ENCODE assay signal across 24 cellular contexts in the genomic region with DNA sequence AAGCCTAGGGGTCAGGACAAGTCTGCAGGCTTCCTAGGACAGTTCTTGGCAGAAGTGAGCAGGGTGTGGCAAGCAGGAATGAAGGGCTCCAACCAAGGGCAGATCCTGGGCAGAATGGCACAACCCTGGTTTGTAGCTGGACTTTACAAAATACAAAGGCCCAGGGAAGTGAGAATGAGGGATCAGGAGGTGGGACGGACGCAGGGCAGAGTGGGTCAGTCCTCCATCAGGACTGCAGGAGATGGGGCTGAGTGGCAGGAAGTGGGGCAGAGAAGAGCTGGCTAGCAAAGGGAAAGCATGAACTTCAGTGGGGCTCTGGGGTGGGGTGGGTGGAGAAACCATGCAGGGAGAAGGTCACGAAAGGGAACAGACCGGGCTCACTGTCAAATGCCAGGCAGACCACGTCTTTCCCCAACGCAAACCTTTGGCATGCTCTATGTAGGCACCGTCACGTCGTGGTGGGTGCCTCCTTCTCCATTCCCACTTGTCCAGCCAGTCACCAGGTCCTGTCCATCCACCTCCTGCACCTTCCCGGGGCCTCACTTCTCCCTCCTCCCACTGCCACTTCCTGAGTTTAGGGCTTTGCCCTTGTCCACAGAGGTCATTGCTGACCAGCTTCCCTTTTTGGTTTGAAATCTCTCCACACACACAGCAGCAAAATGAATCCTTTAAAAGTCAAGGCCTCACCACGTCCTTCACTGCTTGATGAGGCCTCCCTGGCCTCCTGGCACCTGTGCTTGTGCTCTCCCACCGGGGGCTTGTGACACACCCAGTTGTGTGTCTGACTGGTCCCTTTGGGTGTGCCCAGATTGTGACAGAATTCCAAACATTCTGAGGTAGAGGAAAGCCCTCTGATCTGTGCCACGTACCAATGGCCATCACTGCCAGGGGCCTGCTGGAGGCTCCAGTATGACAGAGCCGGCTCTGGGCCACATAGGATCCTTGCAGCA. TPM values are rescaled to one million over a fixed set of nuclear protein-coding genes. Genes with fewer than 3 reads are reported as not detected.
A peak's percentile ranks its signal among the peaks of the same experiment; 100 is the strongest.
DNase-seq lines count a peak whose midpoint lies in the region; ATAC-seq and TF ChIP-seq lines count a peak whose summit lies in the region.
"Had no signal": no experiment of that assay in that cellular context is flagged by ENCODE, and none has a peak within 500 bp of the region (broad histone marks: within the 10 kb centered on the region; RNA-seq: fewer than 3 reads in every experiment).

No MANE protein-coding gene starts in this region.

- intact Hi-C loops in sciatic nerve (cut with DNase I): loop anchor here (10.0 kb wide), 2 partner anchors 84 to 164 kb away; no protein-coding TSS in a partner anchor

- H3K9me3 Mint-ChIP-seq in HFFc6: no peaks in the 10 kb centered on the region
- H3K9me3 Mint-ChIP-seq in central memory CD8-positive, alpha-beta T cell: no peaks in the 10 kb centered on the region

- peaks cover 14% of the 10 kb centered on the region for H3K4me1 Mint-ChIP-seq in HFFc6 (ENCODE audit: low read depth)
- no peaks in the 10 kb centered on the region for H3K4me1 Mint-ChIP-seq in central memory CD8-positive, alpha-beta T cell

- peaks cover 2% of the 10 kb centered on the region for H3K27me3 Mint-ChIP-seq in HFFc6 (ENCODE audit: insufficient read depth)
- no peaks in the 10 kb centered on the region for H3K27me3 Mint-ChIP-seq in central memory CD8-positive, alpha-beta T cell
- H3K27me3 Mint-ChIP-seq: activated naive CD8-positive, alpha-beta T cell; naive thymus-derived CD4-positive, alpha-beta T cell had no signal

- peak overlapping the region; percentile 51 for H3K27ac Mint-ChIP-seq in HFFc6
- peak overlapping the region; percentile 66 for H3K27ac Mint-ChIP-seq in central memory CD8-positive, alpha-beta T cell (ENCODE audit: low read depth)
- H3K27ac Mint-ChIP-seq: activated naive CD8-positive, alpha-beta T cell; activated T-helper 2 cell treated with anti-CD3 and anti-CD28 coated beads, Interferon-gamma antibody, Interleukin-2, Interleukin-4, amounts not matched to agents 10 μg/mL and 5 μg/mL and 100 μg/mL, durations not matched to agents 14 hours and 24 hours and 36 hours had no signal

- DNase-seq in CD1c-positive myeloid dendritic cell (ENCODE audit: extremely low spot score) (peak; percentile 77), HFFc6 (no peak), sciatic nerve (ENCODE audit: low spot score) (no peak), RPMI8226 (no peak), Ammon's horn (ENCODE audit: low spot score) (no peak)
- DNase-seq in central memory CD8-positive, alpha-beta T cell (ENCODE audit: low spot score in 2 of 2): no peak
- DNase-seq: activated CD4-positive, CD25-positive, alpha-beta regulatory T cell; activated CD8-positive, alpha-beta memory T cell treated with anti-CD3 and anti-CD28 coated beads, Interleukin-2, amount 50 U/mL, for 4 hours; central memory CD4-positive, alpha-beta T cell; GOT3; hippocampal formation; left ventricle myocardium inferior; naive thymus-derived CD4-positive, alpha-beta T cell; NCI-H446 treated with DMSO at 0.1 percent for 48 hours; NCI-H82; occipital lobe; substantia nigra; T1000 had no signal

- H3K4me3 Mint-ChIP-seq in HFFc6: no peak overlapping the region
- H3K4me3 Mint-ChIP-seq in central memory CD8-positive, alpha-beta T cell: no peak overlapping the region
- H3K4me3 Mint-ChIP-seq: activated naive CD8-positive, alpha-beta T cell; naive thymus-derived CD4-positive, alpha-beta T cell had no signal

- TF ChIP-seq CTCF in HFFc6 (IDR thresholded peaks at IDR 0.05): no peak

- peaks cover 38% of the 10 kb centered on the region for H3K36me3 Mint-ChIP-seq in HFFc6 (ENCODE audit: low read depth)
- H3K36me3 Mint-ChIP-seq in central memory CD8-positive, alpha-beta T cell (ENCODE audit: insufficient read depth): peaks cover 29% of the 10 kb centered on the region

- no peak for ATAC-seq in central memory CD8-positive, alpha-beta T cell (replicated peaks; ENCODE audit: extremely low read depth, poor library complexity, severe bottlenecking)
- ATAC-seq in sciatic nerve: peak; percentile 27
- no peak for ATAC-seq in esophagus mucosa
- ATAC-seq: gastroesophageal sphincter; naive thymus-derived CD4-positive, alpha-beta T cell had no signal

RNA-seq across cellular contexts. Expression of gene CLDN19, which starts 8.7 kb away (rescaled TPM):
- not detected for total RNA-seq in HFFc6 (2021; fragmentation: NEBNext Ultra II Directional; extraction: Animal tissue kit (Norgen Biotek cat#: 25700))
- total RNA-seq in sciatic nerve (243 TPM), esophagus mucosa (not detected)
- total RNA-seq: activated T-helper 2 cell treated with anti-CD3 and anti-CD28 coated beads, Interferon-gamma antibody, Interleukin-2, Interleukin-4, amounts not matched to agents 10 μg/mL and 5 μg/mL and 100 μg/mL, durations not matched to agents 14 hours and 24 hours and 36 hours; dermis microvascular lymphatic vessel endothelial cell; left ventricle myocardium inferior; LHCN-M2; naive thymus-derived CD4-positive, alpha-beta T cell; occipital lobe had no signal

RNA-seq across cellular contexts. Expression of gene P3H1, which starts 18.1 kb away (rescaled TPM):
- total RNA-seq in HFFc6 (2021; fragmentation: NEBNext Ultra II Directional; extraction: Animal tissue kit (Norgen Biotek cat#: 25700)): 100 to 1,000 TPM; 115 to 169 (median 126) TPM
- total RNA-seq in sciatic nerve: 45.6 TPM
- 7.1 TPM for total RNA-seq in esophagus mucosa

RNA-seq across cellular contexts. Expression of gene C1orf50, which starts 18.3 kb away (rescaled TPM):
- total RNA-seq in HFFc6 (2021; fragmentation: NEBNext Ultra II Directional; extraction: Animal tissue kit (Norgen Biotek cat#: 25700)): 1 to 10 TPM; 4.9 to 8.8 (median 6.0) TPM
- total RNA-seq in sciatic nerve (10.8 TPM), esophagus mucosa (6.1 TPM)

RNA-seq across cellular contexts. Expression of gene TMEM269, which starts 36.1 kb away (rescaled TPM):
- not detected for total RNA-seq in HFFc6 (2021; fragmentation: NEBNext Ultra II Directional; extraction: Animal tissue kit (Norgen Biotek cat#: 25700))
- total RNA-seq in sciatic nerve (0.31 TPM), esophagus mucosa (0.08 TPM)
- total RNA-seq: dermis microvascular lymphatic vessel endothelial cell, left ventricle myocardium inferior, LHCN-M2 had no signal

Comparison
In these comparisons a context has a peak if more than half of its experiments do, and no peak if none do; other contexts are left out.
1. RNA of gene CLDN19, which starts 8.7 kb away (total RNA-seq): 243 TPM in sciatic nerve (single experiment); not detected in HFFc6 and not detected in esophagus mucosa (single experiment); every median in the first group is over 100 times any median in the second.